Comparison of ENCODE assay signal across 15 cellular contexts in genomic region chr2:89763581-89764485, GRCh38.
DNase-seq lines count a peak whose midpoint lies in the region; ATAC-seq and TF ChIP-seq lines count a peak whose summit lies in the region.
"Had no signal": no experiment of that assay in that cellular context is flagged by ENCODE, and none has a peak within 500 bp of the region (broad histone marks: within the 10 kb centered on the region; RNA-seq: fewer than 3 reads in every experiment).

No MANE protein-coding gene starts in this region.

- H3K27me3 Mint-ChIP-seq in activated T-helper 2 cell treated with anti-CD3 and anti-CD28 coated beads, Interferon-gamma antibody, Interleukin-2, Interleukin-4, amounts not matched to agents 10 μg/mL and 5 μg/mL and 100 μg/mL, durations not matched to agents 14 hours and 24 hours and 36 hours (ENCODE audit: low read depth): peaks cover 12% of the 10 kb centered on the region
- H3K27me3 Mint-ChIP-seq in GM23338 (ENCODE audit: insufficient read depth, low read depth, poor library complexity): peaks cover 17% of the 10 kb centered on the region

- H4K20me1 ChIP-seq in GM23338 (replicated peaks; ENCODE audit: insufficient read depth): no peaks in the 10 kb centered on the region

- H3K4me1 ChIP-seq in ES-I3 (ENCODE audit: insufficient read depth, low read length) (no peaks in the 10 kb centered on the region; the same call in 1 of the 2 replicates), Peyer's patch (peaks cover 0 to 8% (median 0%) of the 10 kb centered on the region in 4 donors), left lung (no peaks in the 10 kb centered on the region), GM23338 (ENCODE audit: insufficient read depth) (no peaks in the 10 kb centered on the region)

- H3K27me3 ChIP-seq in Peyer's patch (peaks cover 0 to 11% of the 10 kb centered on the region in 2 donors), left lung (peaks cover 26 to 47% of the 10 kb centered on the region in 2 donors), GM23338 (ENCODE audit: insufficient read depth) (peaks cover 27% of the 10 kb centered on the region)

- no peaks in the 10 kb centered on the region for H3K4me1 Mint-ChIP-seq in activated T-helper 2 cell treated with anti-CD3 and anti-CD28 coated beads, Interferon-gamma antibody, Interleukin-2, Interleukin-4, amounts not matched to agents 10 μg/mL and 5 μg/mL and 100 μg/mL, durations not matched to agents 14 hours and 24 hours and 36 hours (ENCODE audit: low read depth)
- no peaks in the 10 kb centered on the region for H3K4me1 Mint-ChIP-seq in GM23338
- H3K4me1 Mint-ChIP-seq: activated naive CD4-positive, alpha-beta T cell treated with anti-CD3 and anti-CD28 coated beads, Interleukin-2, amount 10 ng/mL, durations not matched to agents 7 days and 5 days; nephron progenitor cell had no signal

- ATAC-seq in left lung (no peak), sciatic nerve (no peak), GM23338 (no peak)

- H3K27ac ChIP-seq in Peyer's patch (no peak overlapping the region), left lung (no peak overlapping the region), GM23338 (ENCODE audit: low read depth) (no peak overlapping the region)

- no peaks in the 10 kb centered on the region for H3K36me3 Mint-ChIP-seq in activated T-helper 2 cell treated with anti-CD3 and anti-CD28 coated beads, Interferon-gamma antibody, Interleukin-2, Interleukin-4, amounts not matched to agents 10 μg/mL and 5 μg/mL and 100 μg/mL, durations not matched to agents 14 hours and 24 hours and 36 hours (ENCODE audit: low read depth)
- peaks cover 59% of the 10 kb centered on the region for H3K36me3 Mint-ChIP-seq in GM23338 (ENCODE audit: low read depth)
- H3K36me3 Mint-ChIP-seq: activated naive CD4-positive, alpha-beta T cell treated with anti-CD3 and anti-CD28 coated beads, Interleukin-2, amount 10 ng/mL, durations not matched to agents 7 days and 5 days had no signal

- peak overlapping the region; percentile 6; the same call in 1 of the 2 replicates for H3K9ac ChIP-seq in ES-I3 (ENCODE audit: low read depth, low read length)

- peaks cover 47% of the 10 kb centered on the region for H3K9me3 Mint-ChIP-seq in activated T-helper 2 cell treated with anti-CD3 and anti-CD28 coated beads, Interferon-gamma antibody, Interleukin-2, Interleukin-4, amounts not matched to agents 10 μg/mL and 5 μg/mL and 100 μg/mL, durations not matched to agents 14 hours and 24 hours and 36 hours
- peaks cover 99% of the 10 kb centered on the region for H3K9me3 Mint-ChIP-seq in GM23338

- no peaks in the 10 kb centered on the region for H3K9me2 ChIP-seq in GM23338 (ENCODE audit: insufficient read depth)

- TF ChIP-seq CTCF in Peyer's patch (IDR thresholded peaks at IDR 0.05): no peak
- TF ChIP-seq CTCF in left lung (IDR thresholded peaks at IDR 0.05): no peak
- no peak for TF ChIP-seq CTCF in GM23338 (conservative IDR thresholded peaks at IDR 0.05; ENCODE audit: low read depth in 2 of 2)

- no peaks in the 10 kb centered on the region for H3F3A ChIP-seq in GM23338 (replicated peaks; ENCODE audit: low read depth)

- no peak overlapping the region for H3K27ac Mint-ChIP-seq in activated T-helper 2 cell treated with anti-CD3 and anti-CD28 coated beads, Interferon-gamma antibody, Interleukin-2, Interleukin-4, amounts not matched to agents 10 μg/mL and 5 μg/mL and 100 μg/mL, durations not matched to agents 14 hours and 24 hours and 36 hours
- no peak overlapping the region for H3K27ac Mint-ChIP-seq in GM23338
- H3K27ac Mint-ChIP-seq: activated naive CD4-positive, alpha-beta T cell treated with anti-CD3 and anti-CD28 coated beads, Interleukin-2, amount 10 ng/mL, durations not matched to agents 7 days and 5 days; nephron progenitor cell had no signal

- H3K79me2 ChIP-seq in GM23338 (replicated peaks; ENCODE audit: insufficient read depth): no peaks in the 10 kb centered on the region

- TF ChIP-seq POLR2A in Peyer's patch (IDR thresholded peaks at IDR 0.05): no peak

- H3K4me2 ChIP-seq in GM23338: no peak overlapping the region

- no peak overlapping the region for H2AFZ ChIP-seq in GM23338

- H3K9me3 ChIP-seq in ES-I3 (ENCODE audit: control insufficient read depth, insufficient read depth, low read length) (no peaks in the 10 kb centered on the region), Peyer's patch (peaks cover 0 to 7% (median 0%) of the 10 kb centered on the region in 4 donors), left lung (peaks cover 0 to 30% of the 10 kb centered on the region in 2 donors)
- H3K9me3 ChIP-seq: MG63 had no signal

- H3K4me3 Mint-ChIP-seq in activated T-helper 2 cell treated with anti-CD3 and anti-CD28 coated beads, Interferon-gamma antibody, Interleukin-2, Interleukin-4, amounts not matched to agents 10 μg/mL and 5 μg/mL and 100 μg/mL, durations not matched to agents 14 hours and 24 hours and 36 hours (ENCODE audit: low read depth): no peak overlapping the region
- no peak overlapping the region for H3K4me3 Mint-ChIP-seq in GM23338
- H3K4me3 Mint-ChIP-seq: activated naive CD4-positive, alpha-beta T cell treated with anti-CD3 and anti-CD28 coated beads, Interleukin-2, amount 10 ng/mL, durations not matched to agents 7 days and 5 days; nephron progenitor cell had no signal

- intact Hi-C loops in left lung (cut with DNase I) (no loop called here), sciatic nerve (cut with DNase I) (no loop called here)
- intact Hi-C loops in activated T-helper 2 cell treated with anti-CD3 and anti-CD28 coated beads, Interferon-gamma antibody, Interleukin-2, Interleukin-4, amounts not matched to agents 10 μg/mL and 5 μg/mL and 100 μg/mL, durations not matched to agents 14 hours and 24 hours and 36 hours (cut with micrococcal nuclease): no loop called here

- DNase-seq in Peyer's patch (peak in 2 of 3 donors; percentile 44 to 51), left lung (peak; percentile 33 to 79), sciatic nerve (ENCODE audit: low spot score) (peak; percentile 56), HuH-7.5 (ENCODE audit: low spot score) (no peak), GM23338 (ENCODE audit: low spot score) (no peak)
- no peak for DNase-seq in activated T-helper 2 cell treated with anti-CD3 and anti-CD28 coated beads, Interferon-gamma antibody, Interleukin-2, Interleukin-4, amounts not matched to agents 10 μg/mL and 5 μg/mL and 100 μg/mL, durations not matched to agents 14 hours and 24 hours and 36 hours (ENCODE audit: low spot score)
- DNase-seq: activated naive CD4-positive, alpha-beta T cell treated with anti-CD3 and anti-CD28 coated beads, Interleukin-2, amount 10 ng/mL, durations not matched to agents 7 days and 5 days; cortex of kidney; foreskin melanocyte; mesenchymal stem cell; MG63; NCI-H187 treated with DMSO at 0.1 percent for 48 hours; NCI-H524; nephron progenitor cell had no signal

- no peak overlapping the region for H3K4me3 ChIP-seq in Peyer's patch
- H3K4me3 ChIP-seq in left lung: no peak overlapping the region
- no peak overlapping the region for H3K4me3 ChIP-seq in GM23338
- H3K4me3 ChIP-seq: MG63 had no signal

- H3K36me3 ChIP-seq in ES-I3 (ENCODE audit: insufficient read depth, low read length) (no peaks in the 10 kb centered on the region), Peyer's patch (no peaks in the 10 kb centered on the region), left lung (no peaks in the 10 kb centered on the region), GM23338 (ENCODE audit: insufficient read depth) (no peaks in the 10 kb centered on the region; the same call in 1 of the 2 replicates)
- H3K36me3 ChIP-seq: MG63 had no signal

TF ChIP-seq in GM23338, 12 proteins besides CTCF, POLR2A, EP300 and RAD21 (continues in another document):
- TF ChIP-seq ZNF331 (CRISPR knock-in tag; IDR thresholded peaks at IDR 0.05; ENCODE audit: low read depth) (no peak), ZNF114 (CRISPR knock-in tag; IDR thresholded peaks at IDR 0.05) (no peak), ETS1 (IDR thresholded peaks at IDR 0.05) (no peak), EZH2phosphoT487 (IDR thresholded peaks at IDR 0.05; ENCODE audit: unreplicated experiment) (no peak), JUNB (IDR thresholded peaks at IDR 0.05; ENCODE audit: unreplicated experiment) (no peak), NANOG (IDR thresholded peaks at IDR 0.05; ENCODE audit: borderline replicate concordance) (no peak), EZH2 (IDR thresholded peaks at IDR 0.05; ENCODE audit: low read depth, unreplicated experiment) (no peak), CREB1 (CRISPR knock-in tag; IDR thresholded peaks at IDR 0.05; ENCODE audit: low read depth) (no peak)

Comparison
In these comparisons a context has a peak if more than half of its experiments do, and no peak if none do; other contexts are left out.
1. DNase-seq: peak in Peyer's patch (2 of 3), left lung (2 of 2) and sciatic nerve (single experiment); none in activated T-helper 2 cell treated with anti-CD3 and anti-CD28 coated beads, Interferon-gamma antibody, Interleukin-2, Interleukin-4, amounts not matched to agents 10 μg/mL and 5 μg/mL and 100 μg/mL, durations not matched to agents 14 hours and 24 hours and 36 hours (single experiment), HuH-7.5 (single experiment) and GM23338 (single experiment).